ENCODE assay signal across 8 cellular contexts in genomic region chr2:238427435-238428162, GRCh38. TPM values are rescaled to one million over a fixed set of nuclear protein-coding genes. Genes with fewer than 3 reads are reported as not detected.
DNase-seq lines count a peak whose midpoint lies in the region; ATAC-seq and TF ChIP-seq lines count a peak whose summit lies in the region.

No MANE protein-coding gene starts in this region.

- TF ChIP-seq CTCF in right atrium auricular region (IDR thresholded peaks at IDR 0.05) = no peak

- H3K9me3 ChIP-seq in ES-I3 (ENCODE audit: control insufficient read depth, insufficient read depth, low read length) = no peaks in the 10 kb centered on the region
- H3K9me3 ChIP-seq in right atrium auricular region = peaks cover 0 to 6% of the 10 kb centered on the region in 2 donors

- H3K4me3 Mint-ChIP-seq in activated CD8-positive, alpha-beta T cell treated with anti-CD3 and anti-CD28 coated beads, Interleukin-2, amount 10 ng/mL, durations not matched to agents 7 days and 5 days = peak overlapping the region; percentile 92
- H3K4me3 Mint-ChIP-seq in stimulated activated effector memory CD8-positive, alpha-beta T cell treated with anti-CD3 and anti-CD28 coated beads, Interleukin-12 subunit alpha, Interleukin-12 subunit beta, amount 100 ng/mL, for 72 hours = peak overlapping the region; percentile 82

- H3K9ac ChIP-seq in ES-I3 (ENCODE audit: low read depth, low read length) = peak overlapping the region; percentile 99

- peak overlapping the region; percentile 69 to 81 for H3K4me3 ChIP-seq in right atrium auricular region

- H3K4me1 ChIP-seq in ES-I3 (ENCODE audit: insufficient read depth, low read length) = no peaks in the 10 kb centered on the region
- H3K4me1 ChIP-seq in right atrium auricular region = peaks cover 0 to 26% of the 10 kb centered on the region in 2 donors

- no peaks in the 10 kb centered on the region for H3K9me3 Mint-ChIP-seq in activated CD8-positive, alpha-beta T cell treated with anti-CD3 and anti-CD28 coated beads, Interleukin-2, amount 10 ng/mL, durations not matched to agents 7 days and 5 days (ENCODE audit: insufficient read depth)
- no peaks in the 10 kb centered on the region for H3K9me3 Mint-ChIP-seq in stimulated activated effector memory CD8-positive, alpha-beta T cell treated with anti-CD3 and anti-CD28 coated beads, Interleukin-12 subunit alpha, Interleukin-12 subunit beta, amount 100 ng/mL, for 72 hours

- peak overlapping the region; percentile 87 to 90 for H3K27ac ChIP-seq in right atrium auricular region

- POLR2A ChIA-PET in activated CD8-positive, alpha-beta T cell treated with anti-CD3 and anti-CD28 coated beads, Interleukin-2, amount 10 ng/mL, durations not matched to agents 7 days and 5 days (lab: Charles Lee) = interaction anchor here (0.7 to 1.6 kb wide), 7 partner anchors 10 to 188 kb away, joined by 3 to 6 read pairs (median 3); partner anchors contain the start of gene HES6

- H3K27me3 Mint-ChIP-seq in activated CD8-positive, alpha-beta T cell treated with anti-CD3 and anti-CD28 coated beads, Interleukin-2, amount 10 ng/mL, durations not matched to agents 7 days and 5 days (ENCODE audit: low read depth) = no peaks in the 10 kb centered on the region

- H3K36me3 Mint-ChIP-seq in activated CD8-positive, alpha-beta T cell treated with anti-CD3 and anti-CD28 coated beads, Interleukin-2, amount 10 ng/mL, durations not matched to agents 7 days and 5 days (ENCODE audit: low read depth) = peaks cover 33% of the 10 kb centered on the region
- H3K36me3 Mint-ChIP-seq in stimulated activated effector memory CD8-positive, alpha-beta T cell treated with anti-CD3 and anti-CD28 coated beads, Interleukin-12 subunit alpha, Interleukin-12 subunit beta, amount 100 ng/mL, for 72 hours = peaks cover 29% of the 10 kb centered on the region

- no peaks in the 10 kb centered on the region for H3K36me3 ChIP-seq in ES-I3 (ENCODE audit: insufficient read depth, low read length)
- H3K36me3 ChIP-seq in right atrium auricular region = peaks cover 7% of the 10 kb centered on the region

- peak overlapping the region; percentile 94 for H3K27ac Mint-ChIP-seq in activated CD8-positive, alpha-beta T cell treated with anti-CD3 and anti-CD28 coated beads, Interleukin-2, amount 10 ng/mL, durations not matched to agents 7 days and 5 days
- H3K27ac Mint-ChIP-seq in stimulated activated effector memory CD8-positive, alpha-beta T cell treated with anti-CD3 and anti-CD28 coated beads, Interleukin-12 subunit alpha, Interleukin-12 subunit beta, amount 100 ng/mL, for 72 hours = peak overlapping the region; percentile 93

- DNase-seq in activated CD8-positive, alpha-beta T cell treated with anti-CD3 and anti-CD28 coated beads, Interleukin-2, amount 10 ng/mL, durations not matched to agents 7 days and 5 days = peak; percentile 30
- no peak for DNase-seq in right atrium auricular region (ENCODE audit: low spot score)
- DNase-seq in stimulated activated effector memory CD8-positive, alpha-beta T cell treated with anti-CD3 and anti-CD28 coated beads, Interleukin-12 subunit alpha, Interleukin-12 subunit beta, amount 100 ng/mL, for 72 hours (ENCODE audit: low spot score in 2 of 2) = no peak
- DNase-seq in NCI-H510A (lab: John Stamatoyannopoulos, UW) = no peak
- DNase-seq in central memory CD4-positive, alpha-beta T cell = no peak

- peak; percentile 1 for ATAC-seq in HG02973 (IDR thresholded peaks at IDR 0.05; ENCODE audit: unreplicated experiment)
- ATAC-seq in activated CD8-positive, alpha-beta T cell treated with anti-CD3 and anti-CD28 coated beads, Interleukin-2, amount 10 ng/mL, durations not matched to agents 7 days and 5 days = peak; percentile 24
- ATAC-seq in stimulated activated effector memory CD8-positive, alpha-beta T cell treated with anti-CD3 and anti-CD28 coated beads, Interleukin-12 subunit alpha, Interleukin-12 subunit beta, amount 100 ng/mL, for 72 hours = peak; percentile 8
- ATAC-seq in GM19455 (IDR thresholded peaks at IDR 0.05; ENCODE audit: unreplicated experiment) = no peak

- CTCF ChIA-PET in activated CD8-positive, alpha-beta T cell treated with anti-CD3 and anti-CD28 coated beads, Interleukin-2, amount 10 ng/mL, durations not matched to agents 7 days and 5 days (lab: Charles Lee) = no interaction called here

- H3K27me3 ChIP-seq in right atrium auricular region = no peaks in the 10 kb centered on the region

- peaks cover 57% of the 10 kb centered on the region for H3K4me1 Mint-ChIP-seq in activated CD8-positive, alpha-beta T cell treated with anti-CD3 and anti-CD28 coated beads, Interleukin-2, amount 10 ng/mL, durations not matched to agents 7 days and 5 days (ENCODE audit: low read depth)
- H3K4me1 Mint-ChIP-seq in stimulated activated effector memory CD8-positive, alpha-beta T cell treated with anti-CD3 and anti-CD28 coated beads, Interleukin-12 subunit alpha, Interleukin-12 subunit beta, amount 100 ng/mL, for 72 hours = peaks cover 38% of the 10 kb centered on the region

RNA-seq across cellular contexts. Expression of gene ASB1, which starts 0.9 kb away (rescaled TPM):
- total RNA-seq in activated CD8-positive, alpha-beta T cell treated with anti-CD3 and anti-CD28 coated beads, Interleukin-2, amount 10 ng/mL, durations not matched to agents 7 days and 5 days = 10 to 100 TPM; 27.9 to 31.0 TPM
- total RNA-seq in right atrium auricular region = 10 to 100 TPM; 32.3 to 43.6 TPM
